In genomic region chr10:12906051-12906541, GRCh38 we compare ENCODE assay signal across 19 cellular contexts.
DNase-seq lines count a peak whose midpoint lies in the region; ATAC-seq and TF ChIP-seq lines count a peak whose summit lies in the region.
"Had no signal": no experiment of that assay in that cellular context is flagged by ENCODE, and none has a peak within 500 bp of the region (broad histone marks: within the 10 kb centered on the region; RNA-seq: fewer than 3 reads in every experiment).

No MANE protein-coding gene starts in this region.

- 90 to 94% methylated on average over 6 to 13 of the region's 13 CpGs for WGBS in endodermal cell (ENCODE audit: insufficient coverage in 1 of 2, insufficient read length in 1 of 2), 2 experiments
- WGBS in neuronal stem cell (ENCODE audit: extremely low coverage in 2 of 2, insufficient read length in 2 of 2, insufficient replicate concordance in 1 of 2), 2 donors, result no CpG with 5 or more reads among the region's 13 CpGs

- DNase-seq in ascending aorta (ENCODE audit: low spot score in 2 of 2), result peak; percentile 47 to 92
- DNase-seq in endodermal cell, result peak; percentile 34
- DNase-seq in neuronal stem cell (ENCODE audit: low spot score), result no peak
- peak; percentile 68 for DNase-seq in thoracic aorta (ENCODE audit: low spot score)
- no peak for DNase-seq in activated CD4-positive, alpha-beta T cell treated with anti-CD3 and anti-CD28 coated beads, Interleukin-2, amount 50 U/mL, for 1 hour
- DNase-seq in GM03348 (ENCODE audit: low spot score), result no peak
- DNase-seq in stimulated activated CD4-positive, alpha-beta T cell treated with anti-CD3 and anti-CD28 coated beads, Interleukin-4, amount 100 ng/mL, for 24 hours, result no peak
- DNase-seq: activated CD4-positive, CD25-positive, alpha-beta regulatory T cell; activated CD8-positive, alpha-beta T cell treated with anti-CD3 and anti-CD28 coated beads for 36 hours; CD4-positive, alpha-beta T cell; natural killer cell; NCI-H1436 treated with DMSO at 0.1 percent for 48 hours; NCI-H526; stimulated activated CD4-positive, alpha-beta T cell treated with anti-CD3 and anti-CD28 coated beads, Interleukin-2, amount 100 ng/mL, for 48 hours; stimulated activated naive CD8-positive, alpha-beta T cell treated with anti-CD3 and anti-CD28 coated beads, Interleukin-15, amount 100 ng/mL, for 72 hours; T-helper 9 cell had no signal

- peak overlapping the region; percentile 61 for H3K18ac ChIP-seq in neuronal stem cell (ENCODE audit: low read length)

- H3K4me2 ChIP-seq in neuronal stem cell (ENCODE audit: insufficient read depth, low read length, poor library complexity, severe bottlenecking), result no peak overlapping the region
- H3K4me2 ChIP-seq: smooth muscle cell had no signal

- H3K9me3 ChIP-seq in ascending aorta (no peaks in the 10 kb centered on the region), endodermal cell (ENCODE audit: control insufficient read depth, low read length) (no peaks in the 10 kb centered on the region), neuronal stem cell (replicated peaks in 1 of 2; ENCODE audit: control insufficient read depth in 2 of 2, insufficient read depth in 1 of 2, low read depth in 1 of 2, low read length in 2 of 2) (no peaks in the 10 kb centered on the region), thoracic aorta (no peaks in the 10 kb centered on the region)

- no peak overlapping the region for H3K27ac Mint-ChIP-seq in endodermal cell
- H3K27ac Mint-ChIP-seq: activated CD8-positive, alpha-beta T cell treated with anti-CD3 and anti-CD28 coated beads for 36 hours; CD4-positive, alpha-beta T cell; mesothelial cell of epicardium; natural killer cell; stimulated activated naive CD8-positive, alpha-beta T cell treated with anti-CD3 and anti-CD28 coated beads, Interleukin-15, amount 100 ng/mL, for 72 hours had no signal

- peak; percentile 47 for ATAC-seq in thoracic aorta (ENCODE audit: insufficient number of reproducible peaks, low FRiP score, low read depth)
- ATAC-seq: activated CD8-positive, alpha-beta T cell treated with anti-CD3 and anti-CD28 coated beads for 36 hours; natural killer cell; stimulated activated naive CD8-positive, alpha-beta T cell treated with anti-CD3 and anti-CD28 coated beads, Interleukin-15, amount 100 ng/mL, for 72 hours had no signal

- H3K27me3 Mint-ChIP-seq in endodermal cell (ENCODE audit: insufficient read depth), result no peaks in the 10 kb centered on the region

- H3K9ac ChIP-seq in endodermal cell (ENCODE audit: extremely low read depth, low read length, poor library complexity, severe bottlenecking) (no peak overlapping the region), neuronal stem cell (ENCODE audit: low read depth, low read length, poor library complexity) (peak overlapping the region; percentile 26)

- H3K36me3 ChIP-seq in ascending aorta (no peaks in the 10 kb centered on the region), endodermal cell (ENCODE audit: control insufficient read depth, insufficient read depth, low read length) (no peaks in the 10 kb centered on the region), neuronal stem cell (replicated peaks in 1 of 2; ENCODE audit: control insufficient read depth in 2 of 2, insufficient read depth in 2 of 2, low read length in 2 of 2) (no peaks in the 10 kb centered on the region), thoracic aorta (no peaks in the 10 kb centered on the region)

- TF ChIP-seq CTCF in ascending aorta (IDR thresholded peaks at IDR 0.05) (no peak), endodermal cell (conservative IDR thresholded peaks at IDR 0.05) (no peak), thoracic aorta (IDR thresholded peaks at IDR 0.05) (no peak)

- H3K27me3 ChIP-seq in ascending aorta, result no peaks in the 10 kb centered on the region
- H3K27me3 ChIP-seq in endodermal cell (ENCODE audit: control insufficient read depth, insufficient read depth, low read length, poor library complexity, severe bottlenecking), result no peaks in the 10 kb centered on the region
- no peaks in the 10 kb centered on the region for H3K27me3 ChIP-seq in neuronal stem cell (ENCODE audit: control insufficient read depth in 3 of 3, insufficient read depth in 3 of 3, low read depth in 1 of 3, low read length in 3 of 3)
- no peaks in the 10 kb centered on the region for H3K27me3 ChIP-seq in thoracic aorta (replicated peaks; ENCODE audit: insufficient read depth)

- no peak overlapping the region for H2BK12ac ChIP-seq in neuronal stem cell (ENCODE audit: low read length)

- no peak overlapping the region for H2AK5ac ChIP-seq in neuronal stem cell (ENCODE audit: low read depth, low read length)

- H3K14ac ChIP-seq in neuronal stem cell (ENCODE audit: low read length), result no peak overlapping the region

- no peak overlapping the region for H2AFZ ChIP-seq in neuronal stem cell (ENCODE audit: low read length)

- no peak overlapping the region for H3K4me3 Mint-ChIP-seq in endodermal cell
- H3K4me3 Mint-ChIP-seq: activated CD8-positive, alpha-beta T cell treated with anti-CD3 and anti-CD28 coated beads for 36 hours; CD4-positive, alpha-beta T cell; mesothelial cell of epicardium; natural killer cell; stimulated activated naive CD8-positive, alpha-beta T cell treated with anti-CD3 and anti-CD28 coated beads, Interleukin-15, amount 100 ng/mL, for 72 hours had no signal

- no peaks in the 10 kb centered on the region for H3K36me3 Mint-ChIP-seq in endodermal cell (ENCODE audit: low read depth)
- H3K36me3 Mint-ChIP-seq: mesothelial cell of epicardium, natural killer cell had no signal

- no peak overlapping the region for H2BK5ac ChIP-seq in neuronal stem cell (ENCODE audit: low read length)

- H2BK15ac ChIP-seq in neuronal stem cell (ENCODE audit: low read length), result no peak overlapping the region

- H3K4ac ChIP-seq in neuronal stem cell (ENCODE audit: low read length), result no peak overlapping the region

- no peaks in the 10 kb centered on the region for H3K79me1 ChIP-seq in neuronal stem cell (ENCODE audit: low read depth, low read length)

- no peak overlapping the region for H4K91ac ChIP-seq in neuronal stem cell (ENCODE audit: low read depth, low read length, poor library complexity)

- H3K4me1 Mint-ChIP-seq in endodermal cell, result peaks cover 3% of the 10 kb centered on the region
- H3K4me1 Mint-ChIP-seq: natural killer cell; stimulated activated naive CD8-positive, alpha-beta T cell treated with anti-CD3 and anti-CD28 coated beads, Interleukin-15, amount 100 ng/mL, for 72 hours had no signal

- no peak overlapping the region for H3K4me3 ChIP-seq in ascending aorta
- H3K4me3 ChIP-seq in endodermal cell (ENCODE audit: low read length), result no peak overlapping the region
- H3K4me3 ChIP-seq in neuronal stem cell (ENCODE audit: low read length in 2 of 2), result no peak overlapping the region
- no peak overlapping the region for H3K4me3 ChIP-seq in thoracic aorta
- H3K4me3 ChIP-seq: smooth muscle cell had no signal

- H3K9me3 Mint-ChIP-seq in endodermal cell, result no peaks in the 10 kb centered on the region
- H3K9me3 Mint-ChIP-seq: activated CD8-positive, alpha-beta T cell treated with anti-CD3 and anti-CD28 coated beads for 36 hours; CD4-positive, alpha-beta T cell; mesothelial cell of epicardium; natural killer cell; stimulated activated naive CD8-positive, alpha-beta T cell treated with anti-CD3 and anti-CD28 coated beads, Interleukin-15, amount 100 ng/mL, for 72 hours had no signal

- H4K8ac ChIP-seq in neuronal stem cell (ENCODE audit: low read depth, low read length), result no peak overlapping the region

- no peak overlapping the region for H2BK120ac ChIP-seq in neuronal stem cell (ENCODE audit: low read depth, low read length)

- intact Hi-C loops in ascending aorta (cut with DNase I), result loop anchor here (5.0 to 10.0 kb wide), 2 partner anchors 56 to 681 kb away; no protein-coding TSS in a partner anchor

- no peak overlapping the region for H3K23ac ChIP-seq in neuronal stem cell (ENCODE audit: low read depth, low read length, poor library complexity)

- H3K4me1 ChIP-seq in ascending aorta, result peaks cover 4 to 32% of the 10 kb centered on the region in 2 donors
- H3K4me1 ChIP-seq in endodermal cell (ENCODE audit: control insufficient read depth, insufficient read depth, low read length), result no peaks in the 10 kb centered on the region
- H3K4me1 ChIP-seq in neuronal stem cell (ENCODE audit: control insufficient read depth in 2 of 2, insufficient read depth in 1 of 2, low read depth in 1 of 2, low read length in 2 of 2), result no peaks in the 10 kb centered on the region
- H3K4me1 ChIP-seq in thoracic aorta (ENCODE audit: control insufficient read depth in 1 of 2, low read depth in 2 of 2), result peaks cover 10 to 55% of the 10 kb centered on the region in 2 donors

- peak overlapping the region; percentile 90 to 91 for H3K27ac ChIP-seq in ascending aorta
- H3K27ac ChIP-seq in endodermal cell (ENCODE audit: low read depth, low read length), result no peak overlapping the region
- no peak overlapping the region for H3K27ac ChIP-seq in neuronal stem cell (replicated peaks; ENCODE audit: low read length)
- H3K27ac ChIP-seq in thoracic aorta, result peak overlapping the region; percentile 81 to 83
- H3K27ac ChIP-seq: RWPE1 had no signal

Comparison
In these comparisons a context has a peak if more than half of its experiments do, and no peak if none do; other contexts are left out.
1. DNase-seq: peak in ascending aorta (2 of 2), endodermal cell (single experiment) and thoracic aorta (single experiment); none in neuronal stem cell (single experiment), activated CD4-positive, alpha-beta T cell treated with anti-CD3 and anti-CD28 coated beads, Interleukin-2, amount 50 U/mL, for 1 hour (single experiment), GM03348 (single experiment) and stimulated activated CD4-positive, alpha-beta T cell treated with anti-CD3 and anti-CD28 coated beads, Interleukin-4, amount 100 ng/mL, for 24 hours (single experiment).
2. H3K27ac ChIP-seq: peak in ascending aorta (2 of 2) and thoracic aorta (2 of 2); none in endodermal cell (single experiment) and neuronal stem cell (single experiment).